Comparison of ENCODE assay signal across 9 cellular contexts in the genomic region with DNA sequence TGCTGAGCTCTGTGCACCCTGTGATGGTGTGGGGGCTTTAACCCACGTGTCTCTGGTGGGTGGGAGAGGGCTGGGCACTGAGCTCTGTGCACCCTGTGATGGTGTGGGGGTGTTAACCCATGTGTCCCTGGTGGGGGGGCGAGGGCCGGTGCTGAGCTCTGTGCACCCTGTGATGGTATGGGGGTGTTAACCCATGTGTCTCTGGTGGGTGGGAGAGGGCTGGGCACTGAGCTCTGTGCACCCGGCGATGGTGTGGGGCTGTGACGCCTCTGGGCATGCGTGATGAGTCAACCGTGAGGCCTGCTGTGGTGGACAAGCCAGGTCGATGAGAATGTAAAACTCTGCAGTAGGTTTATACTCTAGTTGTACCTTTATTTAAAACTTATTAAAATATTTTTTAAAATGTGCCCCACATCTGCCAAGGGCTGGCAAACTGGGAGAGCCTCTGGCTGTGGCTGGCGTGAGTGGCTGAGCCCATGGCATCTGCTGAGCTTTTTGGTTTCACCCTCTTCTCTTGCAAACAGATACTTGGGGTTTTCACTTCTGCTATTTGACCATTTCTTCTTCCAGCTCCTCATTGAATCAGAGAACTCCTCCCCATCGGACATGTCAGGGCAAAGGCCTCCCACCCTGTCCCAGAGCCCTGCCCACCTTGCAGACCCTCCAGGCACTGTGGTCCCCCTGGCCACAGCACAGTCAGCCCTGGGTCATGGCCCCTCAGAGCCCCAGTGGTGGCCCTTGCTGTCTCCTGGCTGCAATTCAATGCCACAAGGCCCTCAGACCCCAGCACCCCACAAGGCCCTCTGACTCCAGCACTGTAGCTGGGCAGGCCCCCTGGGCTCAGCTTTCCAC. TPM values are rescaled to one million over a fixed set of nuclear protein-coding genes. Genes with fewer than 3 reads are reported as not detected.
DNase-seq lines count a peak whose midpoint lies in the region; ATAC-seq and TF ChIP-seq lines count a peak whose summit lies in the region.
"Had no signal": no experiment of that assay in that cellular context is flagged by ENCODE, and none has a peak within 500 bp of the region (broad histone marks: within the 10 kb centered on the region; RNA-seq: fewer than 3 reads in every experiment).

No MANE protein-coding gene starts in this region.

- intact Hi-C loops in mammary epithelial cell (cut with micrococcal nuclease) = loop anchor here (5.0 kb wide), 1 partner anchor 37 kb away; no protein-coding TSS in a partner anchor
- intact Hi-C loops in CD4-positive, alpha-beta T cell (cut with DNase I, micrococcal nuclease) = no loop called here

- CTCF ChIA-PET in mammary epithelial cell (lab: Charles Lee; ENCODE audit: low non-redundant PET) = no interaction called here
- CTCF ChIA-PET in CD4-positive, alpha-beta T cell (lab: Charles Lee) = interaction anchor here (1.1 kb wide), 1 partner anchor 236 kb away, joined by 3 read pairs; no protein-coding TSS in a partner anchor

- dilution Hi-C loops in mammary epithelial cell (cut with HindIII; ENCODE audit: low sequenced_read_pairs) = loop anchor here (10.0 kb wide), 1 partner anchor 90 kb away; no protein-coding TSS in a partner anchor

- DNase-seq in mammary epithelial cell (no peak), erythroblast (lab: John Stamatoyannopoulos, UW) (no peak), HCEC 1CT (no peak)
- no peak for DNase-seq in CD4-positive, alpha-beta T cell
- DNase-seq in activated CD4-positive, alpha-beta T cell treated with anti-CD3 and anti-CD28 coated beads for 4 hours = no peak

- H3K27me3 Mint-ChIP-seq in CD4-positive, alpha-beta T cell = no peaks in the 10 kb centered on the region

- H3K4me1 ChIP-seq in mammary epithelial cell (ENCODE audit: insufficient read depth, low read length) = peaks cover 16% of the 10 kb centered on the region
- H3K4me1 ChIP-seq: ascending aorta had no signal

- no TSS peak for BruUV-seq in mammary epithelial cell (replicated peaks; lab: Mats Ljungman, UMichigan)

- no peak overlapping the region for H3K27ac Mint-ChIP-seq in CD4-positive, alpha-beta T cell

- H2AFZ ChIP-seq in mammary epithelial cell (ENCODE audit: low read depth, low read length) = peak overlapping the region; percentile 56

- no peak overlapping the region for H3K4me2 ChIP-seq in mammary epithelial cell (ENCODE audit: insufficient read depth, low read depth, low read length)

- H3K4me1 Mint-ChIP-seq in CD4-positive, alpha-beta T cell (ENCODE audit: low read depth) = no peaks in the 10 kb centered on the region

- H3K27ac ChIP-seq in mammary epithelial cell (ENCODE audit: insufficient read depth, low read depth, low read length) = peak overlapping the region; percentile 19
- H3K27ac ChIP-seq in CD4-positive, alpha-beta T cell (ENCODE audit: low read depth, low read length) = no peak overlapping the region
- H3K27ac ChIP-seq: ascending aorta had no signal

- WGBS in mammary epithelial cell (ENCODE audit: low coverage, missing lambda C conversion rate) = 74% methylated on average over 6 of the region's 11 CpGs

- H3K9me3 Mint-ChIP-seq in CD4-positive, alpha-beta T cell = no peaks in the 10 kb centered on the region

- no peaks in the 10 kb centered on the region for H4K20me1 ChIP-seq in mammary epithelial cell (ENCODE audit: insufficient read depth, low read length)

- H3K9ac ChIP-seq in mammary epithelial cell (ENCODE audit: insufficient read depth, low read length) = no peak overlapping the region

- ATAC-seq in GM19452 (IDR thresholded peaks at IDR 0.05; ENCODE audit: unreplicated experiment) (peak; percentile 80), HG03196 (IDR thresholded peaks at IDR 0.05; ENCODE audit: unreplicated experiment) (peak; percentile 80)
- no peak for ATAC-seq in CD4-positive, alpha-beta T cell (ENCODE audit: poor library complexity)

- H3K9me3 ChIP-seq in mammary epithelial cell (replicated peaks; ENCODE audit: insufficient read depth, low read length) = no peaks in the 10 kb centered on the region
- H3K9me3 ChIP-seq in CD4-positive, alpha-beta T cell (ENCODE audit: control insufficient read depth, low read length) = no peaks in the 10 kb centered on the region
- H3K9me3 ChIP-seq: ascending aorta had no signal

- no peaks in the 10 kb centered on the region for H3K36me3 Mint-ChIP-seq in CD4-positive, alpha-beta T cell (ENCODE audit: low read depth)

- TF ChIP-seq POLR2A in GM10847 (IDR thresholded peaks at IDR 0.05; ENCODE audit: extremely low read depth, insufficient read length) = peak; percentile 15
- no peak for TF ChIP-seq POLR2A in erythroblast (IDR thresholded peaks at IDR 0.05; ENCODE audit: low read length)

- POLR2A ChIA-PET in CD4-positive, alpha-beta T cell (lab: Charles Lee) = no interaction called here

- H3K27me3 ChIP-seq in mammary epithelial cell (ENCODE audit: insufficient read depth, low read length) = no peaks in the 10 kb centered on the region
- no peaks in the 10 kb centered on the region for H3K27me3 ChIP-seq in CD4-positive, alpha-beta T cell (ENCODE audit: control insufficient read depth, insufficient read depth, low read length)
- H3K27me3 ChIP-seq: ascending aorta had no signal

- no peaks in the 10 kb centered on the region for H3K79me2 ChIP-seq in mammary epithelial cell (ENCODE audit: insufficient read depth, low read length)

- no peak overlapping the region for H3K4me3 ChIP-seq in mammary epithelial cell (replicated peaks in 1 of 3; ENCODE audit: insufficient read depth in 1 of 3, low read depth in 2 of 3, low read length in 3 of 3)
- H3K4me3 ChIP-seq: ascending aorta had no signal

- in situ Hi-C loops in mammary epithelial cell (cut with MboI; ENCODE audit: low sequenced_read_pairs in 2 of 2) = no loop called here

- no peak for TF ChIP-seq CTCF in mammary epithelial cell (conservative IDR thresholded peaks at IDR 0.05 in 1 of 2, IDR thresholded peaks at IDR 0.05 in 1 of 2; ENCODE audit: extremely low read depth in 1 of 2, insufficient read depth in 1 of 2, low read depth in 1 of 2, low read length in 2 of 2)
- no peak for TF ChIP-seq CTCF in CD4-positive, alpha-beta T cell (IDR thresholded peaks at IDR 0.05)

- no peaks in the 10 kb centered on the region for H3K36me3 ChIP-seq in mammary epithelial cell (ENCODE audit: insufficient read depth, low read length)
- H3K36me3 ChIP-seq: ascending aorta had no signal

- H3K4me3 Mint-ChIP-seq in CD4-positive, alpha-beta T cell = no peak overlapping the region

RNA-seq across cellular contexts. Expression of gene EXOC3, which starts 18.5 kb away (rescaled TPM):
- 10 to 100 TPM; 19.5 to 41.2 TPM for total RNA-seq in mammary epithelial cell
- polyA plus RNA-seq in mammary epithelial cell = 15.0 TPM
- polyA minus RNA-seq in mammary epithelial cell = 26.2 TPM
- 10 to 100 TPM; 82.4 to 84.1 TPM for total RNA-seq in CD4-positive, alpha-beta T cell
